9 cellular contexts compared by ENCODE assay signal in genomic region chr7:29193316-29194205, GRCh38. TPM values are rescaled to one million over a fixed set of nuclear protein-coding genes. Genes with fewer than 3 reads are reported as not detected.
DNase-seq lines count a peak whose midpoint lies in the region; ATAC-seq and TF ChIP-seq lines count a peak whose summit lies in the region.
"Had no signal": no experiment of that assay in that cellular context is flagged by ENCODE, and none has a peak within 500 bp of the region (broad histone marks: within the 10 kb centered on the region; RNA-seq: fewer than 3 reads in every experiment).

No MANE protein-coding gene starts in this region.

- peak overlapping the region; percentile 81 for H3K4me3 Mint-ChIP-seq in progenitor cell of endocrine pancreas (ENCODE audit: low read depth)

- intact Hi-C loops in left ventricle myocardium inferior (cut with micrococcal nuclease): no loop called here

- peak overlapping the region; percentile 62 to 95 (median 75) for H3K4me3 ChIP-seq in Peyer's patch
- H3K4me3 ChIP-seq in left ventricle myocardium inferior: peak overlapping the region; percentile 79

- H3K4me1 ChIP-seq in Peyer's patch: peaks cover 0 to 15% (median 0%) of the 10 kb centered on the region in 4 donors
- H3K4me1 ChIP-seq in left ventricle myocardium inferior: peaks cover 50% of the 10 kb centered on the region

- H3K27me3 Mint-ChIP-seq in progenitor cell of endocrine pancreas: peaks cover 11% of the 10 kb centered on the region

- H3K27ac Mint-ChIP-seq in progenitor cell of endocrine pancreas: peak overlapping the region; percentile 75

- DNase-seq in ELF-1 (ENCODE audit: low read depth, low spot score): peak; percentile 24
- DNase-seq in Peyer's patch: no peak
- DNase-seq in left ventricle myocardium inferior: no peak
- DNase-seq in progenitor cell of endocrine pancreas (ENCODE audit: low spot score, unreplicated experiment): no peak
- DNase-seq in stimulated activated CD4-positive, alpha-beta T cell treated with anti-CD3 and anti-CD28 coated beads, Interleukin-15, amount 100 ng/mL, for 24 hours: no peak
- DNase-seq in HUDEP-2 (lab: John Stamatoyannopoulos, UW; ENCODE audit: unreplicated experiment in 76 of 76): no peak
- no peak for DNase-seq in NCI-H510A (lab: John Stamatoyannopoulos, UW)

- TF ChIP-seq CTCF in Peyer's patch (IDR thresholded peaks at IDR 0.05): no peak
- TF ChIP-seq CTCF in left ventricle myocardium inferior (IDR thresholded peaks at IDR 0.05; ENCODE audit: borderline replicate concordance): no peak
- no peak for TF ChIP-seq CTCF in progenitor cell of endocrine pancreas (IDR thresholded peaks at IDR 0.05; ENCODE audit: unreplicated experiment)

- H3K36me3 ChIP-seq in Peyer's patch (no peaks in the 10 kb centered on the region), left ventricle myocardium inferior (no peaks in the 10 kb centered on the region)

- H3K27ac ChIP-seq in Peyer's patch (peak overlapping the region in 3 of 4 donors; percentile 62 to 90 (median 78)), left ventricle myocardium inferior (replicated peaks) (no peak overlapping the region)

- no peaks in the 10 kb centered on the region for H3K36me3 Mint-ChIP-seq in progenitor cell of endocrine pancreas (ENCODE audit: insufficient read depth)

- H3K4me1 Mint-ChIP-seq in progenitor cell of endocrine pancreas (ENCODE audit: low read depth): peaks cover 48% of the 10 kb centered on the region

- ATAC-seq in GM21528 (IDR thresholded peaks at IDR 0.05; ENCODE audit: low FRiP score, unreplicated experiment): no peak

- H3K9me3 Mint-ChIP-seq in progenitor cell of endocrine pancreas (ENCODE audit: low read depth): no peaks in the 10 kb centered on the region

- no peaks in the 10 kb centered on the region for H3K27me3 ChIP-seq in Peyer's patch
- peaks cover 45% of the 10 kb centered on the region for H3K27me3 ChIP-seq in left ventricle myocardium inferior (ENCODE audit: low read depth)

- H3K9me3 ChIP-seq in Peyer's patch (no peaks in the 10 kb centered on the region), left ventricle myocardium inferior (replicated peaks) (no peaks in the 10 kb centered on the region)

- no peak for TF ChIP-seq POLR2A in Peyer's patch (IDR thresholded peaks at IDR 0.05)

RNA-seq across cellular contexts. Expression of gene CHN2, which starts 1.0 kb away (rescaled TPM):
- total RNA-seq in Peyer's patch (100 to 1,000 TPM in 3 of 4 donors, 10 to 100 TPM in 1; 29.7 to 159 (median 120) TPM), left ventricle myocardium inferior (36.1 TPM), progenitor cell of endocrine pancreas (21.2 and 22.0 TPM in 2 replicates)
- total RNA-seq: HT1080 had no signal

RNA-seq across cellular contexts. Expression of gene CPVL, which starts 47.2 kb away (rescaled TPM):
- total RNA-seq in Peyer's patch: 10 to 100 TPM in 1 of 4 donors, 1 to 10 TPM in 3; 2.5 to 16.5 (median 8.0) TPM
- total RNA-seq in left ventricle myocardium inferior: 86.3 TPM
- 22.1 and 23.1 TPM in 2 replicates for total RNA-seq in progenitor cell of endocrine pancreas
